ENCODE assay signal across 7 cellular contexts in the genomic region with DNA sequence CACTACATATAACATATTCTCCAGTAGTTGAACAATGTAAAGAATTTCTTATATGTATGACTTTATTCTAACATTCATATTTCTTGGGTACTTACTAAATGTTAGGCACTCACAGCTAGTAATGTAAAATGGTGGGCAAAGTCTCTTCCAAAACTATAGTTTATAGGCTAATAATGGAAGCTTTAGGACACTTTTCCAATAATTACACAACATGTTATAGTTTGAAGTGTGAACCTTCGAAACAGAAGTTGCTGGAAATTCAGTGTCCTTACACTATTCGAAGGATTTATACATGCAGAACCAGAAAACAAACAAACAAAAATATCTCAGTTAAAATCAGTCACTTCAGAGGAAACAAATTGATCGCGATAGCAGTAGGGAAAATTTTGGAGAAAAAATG.
"Had no signal": no experiment of that assay in that cellular context is flagged by ENCODE, and none has a peak within 500 bp of the region (broad histone marks: within the 10 kb centered on the region; RNA-seq: fewer than 3 reads in every experiment).

No MANE protein-coding gene starts in this region.

- DNase-seq: GDM1, GF-D8 had no signal

- ATAC-seq: GM12878 had no signal

- H3K4me3 ChIP-seq: GM12878 had no signal

- FAIRE-seq: G401.6, GM12878, GM12891, GM18507, GM19239 had no signal
